ENCODE assay signal across 1 cellular context in the genomic region with DNA sequence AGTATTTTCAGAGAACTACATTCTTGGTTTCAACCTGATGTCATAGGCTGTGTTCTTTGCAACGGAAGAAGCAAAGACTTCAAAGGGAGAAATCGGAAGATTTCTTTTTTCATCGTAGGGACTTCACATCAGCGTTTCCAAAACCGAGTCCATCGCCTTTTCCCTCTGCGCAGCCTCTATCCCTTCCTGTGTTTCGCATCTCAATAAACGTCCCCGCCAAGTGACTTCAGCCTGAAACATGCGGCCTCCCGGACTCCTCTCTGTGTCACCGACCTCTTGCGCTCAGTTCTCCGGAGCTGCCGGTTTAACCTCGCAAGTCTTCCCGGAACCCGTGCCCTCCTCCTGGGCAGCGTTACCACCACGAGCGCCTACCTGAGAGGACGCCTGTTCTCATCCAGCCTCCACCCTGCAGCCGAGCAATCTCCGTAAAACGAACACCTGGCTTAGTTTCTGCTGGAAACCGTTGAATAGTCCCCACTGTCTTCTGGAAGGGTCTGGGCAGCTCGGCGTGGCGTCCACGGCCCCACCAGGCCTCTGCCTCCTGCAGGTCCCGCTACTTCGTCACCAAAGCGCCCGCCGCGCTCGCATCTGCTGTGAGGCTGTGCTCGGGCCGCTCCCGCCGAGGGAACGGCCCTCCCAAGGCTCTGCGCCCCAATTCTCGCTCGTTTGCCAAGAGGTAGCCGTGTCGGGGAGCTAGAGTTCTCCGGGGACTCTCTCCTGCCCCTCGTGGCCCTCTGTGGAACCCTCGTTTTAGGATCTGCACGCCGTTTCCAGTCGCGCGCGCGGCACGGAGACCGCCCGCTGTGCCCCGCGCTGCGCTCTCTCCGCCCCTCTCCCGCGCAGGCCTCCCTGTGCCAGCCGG.
TF ChIP-seq lines count a peak whose summit lies in the region.

GLB1L3 (plus strand) TSS at position 846 of the 862 bp plus-strand sequence. CDS start 362 bp downstream, outside the sequence.

TF ChIP-seq in IMR-90, 13 proteins besides CTCF, POLR2A, EP300 and RAD21:
- TF ChIP-seq NFE2L2 (IDR thresholded peaks at IDR 0.05; ENCODE audit: low read depth, low read length) (no peak), FOS (IDR thresholded peaks at IDR 0.05; ENCODE audit: low read depth, low read length) (no peak), CEBPB (IDR thresholded peaks at IDR 0.05; ENCODE audit: low read depth, low read length) (no peak), MXI1 (IDR thresholded peaks at IDR 0.05; ENCODE audit: borderline replicate concordance, low read depth, low read length) (no peak), RFX5 (IDR thresholded peaks at IDR 0.05; ENCODE audit: low read depth, low read length) (no peak), MAZ (IDR thresholded peaks at IDR 0.05; ENCODE audit: borderline replicate concordance, low read depth, low read length) (no peak), SMC3 (IDR thresholded peaks at IDR 0.05; ENCODE audit: low read depth, low read length) (no peak)
- TF ChIP-seq, protein P1, sequence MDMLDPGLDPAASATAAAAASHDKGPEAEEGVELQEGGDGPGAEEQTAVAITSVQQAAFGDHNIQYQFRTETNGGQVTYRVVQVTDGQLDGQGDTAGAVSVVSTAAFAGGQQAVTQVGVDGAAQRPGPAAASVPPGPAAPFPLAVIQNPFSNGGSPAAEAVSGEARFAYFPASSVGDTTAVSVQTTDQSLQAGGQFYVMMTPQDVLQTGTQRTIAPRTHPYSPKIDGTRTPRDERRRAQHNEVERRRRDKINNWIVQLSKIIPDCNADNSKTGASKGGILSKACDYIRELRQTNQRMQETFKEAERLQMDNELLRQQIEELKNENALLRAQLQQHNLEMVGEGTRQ (IDR thresholded peaks at IDR 0.05; ENCODE audit: low read depth, low read length): no peak
- TF ChIP-seq, protein P2, sequence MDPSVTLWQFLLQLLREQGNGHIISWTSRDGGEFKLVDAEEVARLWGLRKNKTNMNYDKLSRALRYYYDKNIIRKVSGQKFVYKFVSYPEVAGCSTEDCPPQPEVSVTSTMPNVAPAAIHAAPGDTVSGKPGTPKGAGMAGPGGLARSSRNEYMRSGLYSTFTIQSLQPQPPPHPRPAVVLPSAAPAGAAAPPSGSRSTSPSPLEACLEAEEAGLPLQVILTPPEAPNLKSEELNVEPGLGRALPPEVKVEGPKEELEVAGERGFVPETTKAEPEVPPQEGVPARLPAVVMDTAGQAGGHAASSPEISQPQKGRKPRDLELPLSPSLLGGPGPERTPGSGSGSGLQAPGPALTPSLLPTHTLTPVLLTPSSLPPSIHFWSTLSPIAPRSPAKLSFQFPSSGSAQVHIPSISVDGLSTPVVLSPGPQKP (IDR thresholded peaks at IDR 0.05; ENCODE audit: borderline replicate concordance, low read depth, low read length): no peak
